ENCODE assay signal across 27 cellular contexts in genomic region chr9:137065336-137065967, GRCh38.
"Had no signal": no experiment of that assay in that cellular context is flagged by ENCODE, and none has a peak within 500 bp of the region (broad histone marks: within the 10 kb centered on the region; RNA-seq: fewer than 3 reads in every experiment).

No MANE protein-coding gene starts in this region.

- DNase-seq: cortex of kidney; endodermal cell; foreskin fibroblast; gastrocnemius medialis; heart left ventricle; left cardiac atrium; left lung; mesendoderm; midbrain; naive thymus-derived CD4-positive, alpha-beta T cell; stimulated activated CD4-positive, alpha-beta T cell treated with anti-CD3 and anti-CD28 coated beads, Interleukin-12 subunit alpha, Interleukin-12 subunit beta, amount 100 ng/mL, for 4 hours; stimulated activated CD4-positive, alpha-beta T cell treated with anti-CD3 and anti-CD28 coated beads, Interleukin-1b, Interleukin-23, amount 100 ng/mL, for 48 hours; stimulated activated CD4-positive, alpha-beta T cell treated with anti-CD3 and anti-CD28 coated beads, Interleukin-4, amount 100 ng/mL, for 1 hour; stimulated activated CD8-positive, alpha-beta memory T cell treated with anti-CD3 and anti-CD28 coated beads, Interleukin-4, amount 100 ng/mL, for 48 hours; stimulated activated naive CD4-positive, alpha-beta T cell; stimulated activated naive CD8-positive, alpha-beta T cell treated with anti-CD3 and anti-CD28 coated beads, Interleukin-15, amount 100 ng/mL, for 72 hours; transverse colon; upper lobe of right lung; uterus had no signal

- H3K27ac Mint-ChIP-seq: endodermal cell; naive thymus-derived CD4-positive, alpha-beta T cell; nephron; progenitor cell of endocrine pancreas; stimulated activated naive CD8-positive, alpha-beta T cell treated with anti-CD3 and anti-CD28 coated beads, Interleukin-15, amount 100 ng/mL, for 72 hours had no signal

- H3K27me3 Mint-ChIP-seq: naive thymus-derived CD4-positive, alpha-beta T cell; stimulated activated naive CD8-positive, alpha-beta T cell treated with anti-CD3 and anti-CD28 coated beads, Interleukin-15, amount 100 ng/mL, for 72 hours had no signal

- H3K4me3 Mint-ChIP-seq: endodermal cell; naive thymus-derived CD4-positive, alpha-beta T cell; nephron; stimulated activated naive CD8-positive, alpha-beta T cell treated with anti-CD3 and anti-CD28 coated beads, Interleukin-15, amount 100 ng/mL, for 72 hours had no signal

- H3K9me3 ChIP-seq: gastrocnemius medialis, heart left ventricle, left lung, neutrophil, suprapubic skin, transverse colon, upper lobe of right lung, uterus had no signal

- H3K27me3 ChIP-seq: hepatocyte had no signal

- H3K9me3 Mint-ChIP-seq: endodermal cell; naive thymus-derived CD4-positive, alpha-beta T cell; nephron; stimulated activated naive CD8-positive, alpha-beta T cell treated with anti-CD3 and anti-CD28 coated beads, Interleukin-15, amount 100 ng/mL, for 72 hours had no signal

- H3K36me3 ChIP-seq: gastrocnemius medialis, heart left ventricle, left lung, neutrophil, suprapubic skin, transverse colon, upper lobe of right lung, uterus had no signal

- H3K4me1 ChIP-seq: parathyroid adenoma, upper lobe of right lung had no signal

- H3K27ac ChIP-seq: epithelial cell of prostate, gastrocnemius medialis, heart left ventricle, hepatocyte, left lung, neutrophil, parathyroid adenoma, suprapubic skin, transverse colon, upper lobe of right lung, uterus had no signal

- H3K4me1 Mint-ChIP-seq: nephron had no signal

- H3K4me3 ChIP-seq: gastrocnemius medialis, heart left ventricle, hepatocyte, left lung, smooth muscle cell, suprapubic skin, transverse colon, upper lobe of right lung, uterus had no signal
